In the genomic region with DNA sequence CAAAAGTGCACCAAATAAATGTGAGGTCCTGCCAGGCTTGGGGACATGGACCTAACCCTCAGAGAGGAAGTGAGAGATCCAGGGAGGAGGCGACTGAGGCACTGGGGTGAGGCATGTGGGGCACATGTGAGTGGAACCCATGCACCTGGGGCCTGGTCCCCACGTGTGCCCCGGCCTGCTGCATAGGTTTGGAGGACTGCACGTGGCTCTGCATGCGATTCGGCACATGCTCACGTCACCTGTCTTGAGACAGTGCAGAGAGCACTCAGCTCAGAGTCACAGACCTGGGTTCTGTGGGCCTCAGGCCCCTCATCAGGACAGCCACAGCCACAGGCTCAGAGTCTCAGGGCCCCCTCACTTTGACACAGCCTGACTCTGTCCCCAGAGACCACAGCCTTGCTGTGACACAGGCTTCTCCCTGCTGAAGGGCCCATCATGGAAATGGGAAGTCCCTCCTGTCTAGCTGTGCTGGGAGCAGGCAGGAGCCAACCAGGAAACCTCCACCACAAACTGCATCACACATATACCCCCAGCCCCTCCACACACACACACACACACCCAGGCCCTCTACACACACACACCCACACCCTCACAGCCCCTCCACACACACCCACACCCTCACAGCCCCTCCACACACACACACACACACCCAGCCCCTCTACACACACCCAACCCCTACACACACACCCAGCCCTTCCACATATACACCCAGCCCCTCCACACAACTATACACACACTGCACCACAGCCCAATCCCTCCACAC, we compare ENCODE assay signal across 10 cellular contexts.
A peak's percentile ranks its signal among the peaks of the same experiment; 100 is the strongest.
DNase-seq lines count a peak whose midpoint lies in the region; TF ChIP-seq lines count a peak whose summit lies in the region.
"Had no signal": no experiment of that assay in that cellular context is flagged by ENCODE, and none has a peak within 500 bp of the region (broad histone marks: within the 10 kb centered on the region; RNA-seq: fewer than 3 reads in every experiment).

No MANE protein-coding gene starts in this region.

- intact Hi-C loops in dendritic cell treated with granulocyte-macrophage colony-stimulating factor and Interleukin-4, amounts not matched to agents 40 ng/mL and 50 ng/mL, for 4 days (cut with micrococcal nuclease) = no loop called here

- H3K27me3 Mint-ChIP-seq in dendritic cell treated with granulocyte-macrophage colony-stimulating factor and Interleukin-4, amounts not matched to agents 40 ng/mL and 50 ng/mL, for 4 days = no peaks in the 10 kb centered on the region

- peaks cover 54% of the 10 kb centered on the region for H3K4me1 Mint-ChIP-seq in dendritic cell treated with granulocyte-macrophage colony-stimulating factor and Interleukin-4, amounts not matched to agents 40 ng/mL and 50 ng/mL, for 4 days (ENCODE audit: low read depth)

- no peak overlapping the region for H3K4me3 Mint-ChIP-seq in dendritic cell treated with granulocyte-macrophage colony-stimulating factor and Interleukin-4, amounts not matched to agents 40 ng/mL and 50 ng/mL, for 4 days
- H3K4me3 Mint-ChIP-seq: activated T-helper 1 cell treated with anti-CD3 and anti-CD28 coated beads, Interleukin-12 subunit alpha, Interleukin-12 subunit beta, Interleukin-2, Interleukin-4 antibody, amounts not matched to agents 30 ng/mL and 10 ng/mL and 1 ng/mL, durations not matched to agents 14 hours and 24 hours and 36 hours had no signal

- H3K27ac ChIP-seq in 22Rv1 = peak overlapping the region; percentile 48; the same call in 1 of the 2 replicates
- H3K27ac ChIP-seq: heart left ventricle had no signal

- DNase-seq in GM12865 (ENCODE audit: low read depth) = peak; percentile 62
- DNase-seq in NAMALWA (ENCODE audit: low spot score) = peak; percentile 91
- DNase-seq in NCI-H2196 (lab: John Stamatoyannopoulos, UW; ENCODE audit: unreplicated experiment) = no peak
- no peak for DNase-seq in epidermal melanocyte (ENCODE audit: insufficient read length, low spot score)
- DNase-seq in AG08395 (ENCODE audit: low spot score) = no peak
- no peak for DNase-seq in activated effector memory CD4-positive, alpha-beta T cell treated with anti-CD3 and anti-CD28 coated beads, Interleukin-2, amount 50 U/mL, for 16 hours
- DNase-seq: heart left ventricle had no signal

- TF ChIP-seq CTCF in 22Rv1 (IDR thresholded peaks at IDR 0.05) (no peak), GM12865 (IDR thresholded peaks at IDR 0.05; ENCODE audit: insufficient read depth, low read depth, low read length, missing control alignments) (no peak)

- peak overlapping the region; percentile 54 for H3K27ac Mint-ChIP-seq in dendritic cell treated with granulocyte-macrophage colony-stimulating factor and Interleukin-4, amounts not matched to agents 40 ng/mL and 50 ng/mL, for 4 days

- H3K36me3 Mint-ChIP-seq in dendritic cell treated with granulocyte-macrophage colony-stimulating factor and Interleukin-4, amounts not matched to agents 40 ng/mL and 50 ng/mL, for 4 days (ENCODE audit: low read depth) = peaks cover 47% of the 10 kb centered on the region

- no peak overlapping the region for H3K4me3 ChIP-seq in GM12865 (ENCODE audit: low read depth, low read length)
- H3K4me3 ChIP-seq: heart left ventricle had no signal

- H3K9me3 Mint-ChIP-seq in dendritic cell treated with granulocyte-macrophage colony-stimulating factor and Interleukin-4, amounts not matched to agents 40 ng/mL and 50 ng/mL, for 4 days = no peaks in the 10 kb centered on the region
- H3K9me3 Mint-ChIP-seq: activated T-helper 1 cell treated with anti-CD3 and anti-CD28 coated beads, Interleukin-12 subunit alpha, Interleukin-12 subunit beta, Interleukin-2, Interleukin-4 antibody, amounts not matched to agents 30 ng/mL and 10 ng/mL and 1 ng/mL, durations not matched to agents 14 hours and 24 hours and 36 hours had no signal

Comparison
In these comparisons a context has a peak if more than half of its experiments do, and no peak if none do; other contexts are left out.
1. DNase-seq: peak in GM12865 (single experiment) and NAMALWA (single experiment); none in NCI-H2196 (single experiment), epidermal melanocyte (single experiment), AG08395 (single experiment) and activated effector memory CD4-positive, alpha-beta T cell treated with anti-CD3 and anti-CD28 coated beads, Interleukin-2, amount 50 U/mL, for 16 hours (single experiment).